25 cellular contexts compared by ENCODE assay signal in the genomic region with DNA sequence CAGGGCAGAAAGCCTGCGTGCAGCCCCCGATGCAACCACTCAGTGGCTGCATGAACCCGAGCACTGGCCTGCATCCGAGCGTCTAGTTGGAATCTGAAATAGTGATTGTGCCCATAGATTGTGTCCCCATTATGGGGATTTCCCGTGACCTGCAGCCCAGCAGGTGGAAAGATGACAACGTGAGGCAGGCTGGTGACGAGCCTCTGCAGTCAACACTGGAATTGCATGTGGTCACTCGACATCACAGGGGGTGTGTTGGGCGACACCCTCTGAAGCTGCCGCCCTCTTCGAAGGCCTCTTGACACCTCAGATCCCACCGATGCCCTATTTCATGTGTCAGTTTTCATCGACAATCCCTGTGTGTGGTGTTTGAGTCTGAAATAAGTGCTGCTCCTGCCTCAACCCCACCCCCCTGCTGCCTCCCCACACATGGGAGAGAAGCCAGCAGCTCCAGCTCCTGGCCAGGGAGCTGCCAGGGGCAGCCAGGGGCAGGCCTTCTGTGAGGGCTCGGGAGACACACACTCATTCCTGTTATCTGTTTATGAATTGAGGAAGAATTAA.
DNase-seq lines count a peak whose midpoint lies in the region; ATAC-seq and TF ChIP-seq lines count a peak whose summit lies in the region.
"Had no signal": no experiment of that assay in that cellular context is flagged by ENCODE, and none has a peak within 500 bp of the region (broad histone marks: within the 10 kb centered on the region; RNA-seq: fewer than 3 reads in every experiment).

No MANE protein-coding gene starts in this region.

- H3K4me1 ChIP-seq in left ventricle myocardium inferior: peaks cover 24% of the 10 kb centered on the region
- no peaks in the 10 kb centered on the region for H3K4me1 ChIP-seq in vagina
- H3K4me1 ChIP-seq: left lung, psoas muscle had no signal

- H3K27ac ChIP-seq in left ventricle myocardium inferior (replicated peaks) (no peak overlapping the region), coronary artery (no peak overlapping the region), vagina (no peak overlapping the region)
- H3K27ac ChIP-seq: dorsolateral prefrontal cortex, left lung, psoas muscle, testis, VCaP had no signal

- H3K9me3 ChIP-seq in left ventricle myocardium inferior (replicated peaks) (no peaks in the 10 kb centered on the region), vagina (no peaks in the 10 kb centered on the region)
- H3K9me3 ChIP-seq: left lung, mucosa of descending colon, psoas muscle, testis had no signal

- DNase-seq in Right ventricle myocardium inferior (ENCODE audit: missing footprints) (no peak), left ventricle myocardium inferior (no peak), coronary artery (ENCODE audit: low spot score) (peak; percentile 62), medulla oblongata (ENCODE audit: extremely low spot score) (peak; percentile 27), vagina (ENCODE audit: extremely low spot score in 2 of 2) (peak; percentile 49 to 79), NCI-H1417 treated with DMSO at 0.1 percent for 48 hours (lab: John Stamatoyannopoulos, UW) (no peak), NCI-H1105 (lab: John Stamatoyannopoulos, UW) (no peak)
- DNase-seq: activated CD4-positive, alpha-beta T cell treated with anti-CD3 and anti-CD28 coated beads, Interleukin-2, amount 50 U/mL, for 1 hour; activated naive CD4-positive, alpha-beta T cell; activated T-cell treated with anti-CD3 and anti-CD28 coated beads for 4 hours; CD4-positive, alpha-beta memory T cell; DMS153; dorsolateral prefrontal cortex; HFFc6; mucosa of descending colon; NCI-H1048; NCI-H2029 treated with DMSO at 0.1 percent for 48 hours; NCI-H446; psoas muscle; stimulated activated naive CD4-positive, alpha-beta T cell had no signal

- H3K36me3 ChIP-seq in left ventricle myocardium inferior (no peaks in the 10 kb centered on the region), vagina (no peaks in the 10 kb centered on the region)
- H3K36me3 ChIP-seq: left lung had no signal

- intact Hi-C loops in Right ventricle myocardium inferior (cut with DNase I): no loop called here
- intact Hi-C loops in left ventricle myocardium inferior (cut with micrococcal nuclease): no loop called here
- intact Hi-C loops in vagina (cut with DNase I): no loop called here

- TF ChIP-seq CTCF in left ventricle myocardium inferior (IDR thresholded peaks at IDR 0.05; ENCODE audit: borderline replicate concordance) (no peak), coronary artery (IDR thresholded peaks at IDR 0.05) (no peak), vagina (IDR thresholded peaks at IDR 0.05) (no peak)

- H3K4me3 ChIP-seq in left ventricle myocardium inferior (no peak overlapping the region), coronary artery (no peak overlapping the region), vagina (no peak overlapping the region)
- H3K4me3 ChIP-seq: left lung, mucosa of descending colon, psoas muscle, smooth muscle cell, testis had no signal

- H3K27me3 ChIP-seq in left ventricle myocardium inferior (ENCODE audit: low read depth) (peaks cover 51% of the 10 kb centered on the region), vagina (no peaks in the 10 kb centered on the region)
- H3K27me3 ChIP-seq: dorsolateral prefrontal cortex, testis had no signal

- no peak for TF ChIP-seq POLR2A in vagina (IDR thresholded peaks at IDR 0.05)

- ATAC-seq in Right ventricle myocardium inferior (peak; percentile 68), GM18517 (IDR thresholded peaks at IDR 0.05; ENCODE audit: unreplicated experiment) (no peak)
- ATAC-seq: psoas muscle had no signal

Comparison
In these comparisons a context has a peak if more than half of its experiments do, and no peak if none do; other contexts are left out.
1. DNase-seq: peak in coronary artery (single experiment), medulla oblongata (single experiment) and vagina (2 of 2); none in Right ventricle myocardium inferior (single experiment), left ventricle myocardium inferior (single experiment), NCI-H1417 treated with DMSO at 0.1 percent for 48 hours (single experiment) and NCI-H1105 (single experiment).